ENCODE assay signal across 18 cellular contexts in genomic region chr5:45262061-45262590, GRCh38.
DNase-seq lines count a peak whose midpoint lies in the region; ATAC-seq and TF ChIP-seq lines count a peak whose summit lies in the region.
"Had no signal": no experiment of that assay in that cellular context is flagged by ENCODE, and none has a peak within 500 bp of the region (broad histone marks: within the 10 kb centered on the region; RNA-seq: fewer than 3 reads in every experiment).

No MANE protein-coding gene starts in this region.

- peak; percentile 42 for ATAC-seq in stimulated activated naive CD8-positive, alpha-beta T cell treated with anti-CD3 and anti-CD28 coated beads, Interleukin-15, amount 100 ng/mL, for 72 hours
- no peak for ATAC-seq in stimulated activated naive CD8-positive, alpha-beta T cell treated with anti-CD3 and anti-CD28 coated beads, Interleukin-15, Interleukin-2, amounts not matched to agents 100 U/mL and 50 U/mL, for 24 hours
- peak; percentile 59 for ATAC-seq in aorta (ENCODE audit: low FRiP score)
- ATAC-seq in GM21825 (IDR thresholded peaks at IDR 0.05; ENCODE audit: unreplicated experiment), result no peak

- H3K9me3 ChIP-seq in WERI-Rb-1 (ENCODE audit: severe bottlenecking) (no peaks in the 10 kb centered on the region), neural progenitor cell (ENCODE audit: low read depth) (no peaks in the 10 kb centered on the region), aorta (ENCODE audit: control insufficient read depth, low read length) (no peaks in the 10 kb centered on the region)
- H3K9me3 ChIP-seq: HAP-1 had no signal

- TF ChIP-seq CTCF in WERI-Rb-1 (IDR thresholded peaks at IDR 0.05; ENCODE audit: low read depth, low read length) (no peak), neural progenitor cell (IDR thresholded peaks at IDR 0.05) (no peak)

- H3K79me2 ChIP-seq in neural progenitor cell (ENCODE audit: low read depth), result no peaks in the 10 kb centered on the region

- intact Hi-C loops in aorta (cut with DNase I), result no loop called here

- 92 to 96% methylated on average over 29 of the region's 29 CpGs for WGBS in aorta, 2 donors

- H3K27ac ChIP-seq in WERI-Rb-1, result no peak overlapping the region
- no peak overlapping the region for H3K27ac ChIP-seq in neural progenitor cell
- H3K27ac ChIP-seq in aorta (ENCODE audit: low read depth in 1 of 2, low read length in 2 of 2), result no peak overlapping the region

- no peak overlapping the region for H3K27ac Mint-ChIP-seq in stimulated activated naive CD8-positive, alpha-beta T cell treated with anti-CD3 and anti-CD28 coated beads, Interleukin-15, amount 100 ng/mL, for 72 hours
- H3K27ac Mint-ChIP-seq in neural progenitor cell, result peak overlapping the region; percentile 33
- H3K27ac Mint-ChIP-seq in activated naive CD8-positive, alpha-beta T cell treated with anti-CD3 and anti-CD28 coated beads for 36 hours, result no peak overlapping the region
- H3K27ac Mint-ChIP-seq: CD14-positive monocyte had no signal

- DNase-seq in stimulated activated naive CD8-positive, alpha-beta T cell treated with anti-CD3 and anti-CD28 coated beads, Interleukin-15, amount 100 ng/mL, for 72 hours, result no peak
- no peak for DNase-seq in stimulated activated naive CD8-positive, alpha-beta T cell treated with anti-CD3 and anti-CD28 coated beads, Interleukin-15, Interleukin-2, amounts not matched to agents 100 U/mL and 50 U/mL, for 24 hours
- DNase-seq in WERI-Rb-1 (peak; percentile 7), neural progenitor cell (ENCODE audit: low spot score) (no peak), aorta (no peak), T-helper 9 cell (no peak)
- DNase-seq in activated naive CD8-positive, alpha-beta T cell treated with anti-CD3 and anti-CD28 coated beads for 36 hours, result no peak
- DNase-seq: COR-L47, DMS53, MV-4-11, NCI-H1417 treated with DMSO at 0.1 percent for 48 hours, NCI-H2107, NCI-H226, NCI-H526, SIG-M5 had no signal

- H3K4me3 ChIP-seq in WERI-Rb-1 (ENCODE audit: low read depth, low read length) (no peak overlapping the region), neural progenitor cell (no peak overlapping the region), aorta (ENCODE audit: low read length in 2 of 2) (no peak overlapping the region)
- H3K4me3 ChIP-seq: HAP-1 had no signal

- H3K4me1 ChIP-seq in neural progenitor cell (peaks cover 2% of the 10 kb centered on the region), aorta (ENCODE audit: control insufficient read depth in 1 of 2, insufficient read depth in 2 of 2, low read length in 2 of 2) (no peaks in the 10 kb centered on the region)
- H3K4me1 ChIP-seq: HAP-1 had no signal

- H3K27me3 Mint-ChIP-seq in stimulated activated naive CD8-positive, alpha-beta T cell treated with anti-CD3 and anti-CD28 coated beads, Interleukin-15, amount 100 ng/mL, for 72 hours, result no peaks in the 10 kb centered on the region
- no peaks in the 10 kb centered on the region for H3K27me3 Mint-ChIP-seq in neural progenitor cell (ENCODE audit: insufficient read depth, low read depth)
- no peaks in the 10 kb centered on the region for H3K27me3 Mint-ChIP-seq in activated naive CD8-positive, alpha-beta T cell treated with anti-CD3 and anti-CD28 coated beads for 36 hours

- no peaks in the 10 kb centered on the region for H3F3A ChIP-seq in neural progenitor cell (ENCODE audit: low read depth)

- H2AFZ ChIP-seq in neural progenitor cell (replicated peaks), result no peak overlapping the region

- no peak overlapping the region for H3K4me2 ChIP-seq in neural progenitor cell

- H3K36me3 Mint-ChIP-seq in neural progenitor cell, result peaks cover 2% of the 10 kb centered on the region
- H3K36me3 Mint-ChIP-seq in activated naive CD8-positive, alpha-beta T cell treated with anti-CD3 and anti-CD28 coated beads for 36 hours, result no peaks in the 10 kb centered on the region
- H3K36me3 Mint-ChIP-seq: CD14-positive monocyte had no signal

- H3K4me3 Mint-ChIP-seq in stimulated activated naive CD8-positive, alpha-beta T cell treated with anti-CD3 and anti-CD28 coated beads, Interleukin-15, amount 100 ng/mL, for 72 hours, result no peak overlapping the region
- H3K4me3 Mint-ChIP-seq in neural progenitor cell, result no peak overlapping the region
- no peak overlapping the region for H3K4me3 Mint-ChIP-seq in activated naive CD8-positive, alpha-beta T cell treated with anti-CD3 and anti-CD28 coated beads for 36 hours
- H3K4me3 Mint-ChIP-seq: CD14-positive monocyte had no signal

- no peaks in the 10 kb centered on the region for H3K4me1 Mint-ChIP-seq in stimulated activated naive CD8-positive, alpha-beta T cell treated with anti-CD3 and anti-CD28 coated beads, Interleukin-15, amount 100 ng/mL, for 72 hours
- peaks cover 10% of the 10 kb centered on the region for H3K4me1 Mint-ChIP-seq in neural progenitor cell
- no peaks in the 10 kb centered on the region for H3K4me1 Mint-ChIP-seq in activated naive CD8-positive, alpha-beta T cell treated with anti-CD3 and anti-CD28 coated beads for 36 hours
- H3K4me1 Mint-ChIP-seq: CD14-positive monocyte had no signal

- H3K9me3 Mint-ChIP-seq in stimulated activated naive CD8-positive, alpha-beta T cell treated with anti-CD3 and anti-CD28 coated beads, Interleukin-15, amount 100 ng/mL, for 72 hours, result peaks cover 15 to 22% of the 10 kb centered on the region in 2 donors
- peaks cover 2% of the 10 kb centered on the region for H3K9me3 Mint-ChIP-seq in neural progenitor cell
- H3K9me3 Mint-ChIP-seq in activated naive CD8-positive, alpha-beta T cell treated with anti-CD3 and anti-CD28 coated beads for 36 hours, result peaks cover 4% of the 10 kb centered on the region

- H3K36me3 ChIP-seq in WERI-Rb-1, result no peaks in the 10 kb centered on the region
- no peaks in the 10 kb centered on the region for H3K36me3 ChIP-seq in neural progenitor cell
- H3K36me3 ChIP-seq in aorta (ENCODE audit: control insufficient read depth in 1 of 2, insufficient read depth in 2 of 2, low read length in 1 of 2), result no peaks in the 10 kb centered on the region
- H3K36me3 ChIP-seq: HAP-1 had no signal

- H4K20me1 ChIP-seq in neural progenitor cell (ENCODE audit: low read depth), result no peaks in the 10 kb centered on the region

- no peaks in the 10 kb centered on the region for H3K27me3 ChIP-seq in WERI-Rb-1 (ENCODE audit: insufficient read depth, low read depth, severe bottlenecking)
- no peaks in the 10 kb centered on the region for H3K27me3 ChIP-seq in neural progenitor cell
- H3K27me3 ChIP-seq in aorta (ENCODE audit: control insufficient read depth in 1 of 2, insufficient read depth in 2 of 2, low read length in 1 of 2), result no peaks in the 10 kb centered on the region

- no peak overlapping the region for H3K9ac ChIP-seq in neural progenitor cell

Comparison
In these comparisons a context has a peak if more than half of its experiments do, and no peak if none do; other contexts are left out.
1. ATAC-seq: peak in stimulated activated naive CD8-positive, alpha-beta T cell treated with anti-CD3 and anti-CD28 coated beads, Interleukin-15, amount 100 ng/mL, for 72 hours (single experiment) and aorta (single experiment); none in stimulated activated naive CD8-positive, alpha-beta T cell treated with anti-CD3 and anti-CD28 coated beads, Interleukin-15, Interleukin-2, amounts not matched to agents 100 U/mL and 50 U/mL, for 24 hours (single experiment) and GM21825 (single experiment).